In genomic region chr2:45212953-45213635, GRCh38 we compare ENCODE assay signal across 20 cellular contexts.
DNase-seq lines count a peak whose midpoint lies in the region; ATAC-seq and TF ChIP-seq lines count a peak whose summit lies in the region.
"Had no signal": no experiment of that assay in that cellular context is flagged by ENCODE, and none has a peak within 500 bp of the region (broad histone marks: within the 10 kb centered on the region; RNA-seq: fewer than 3 reads in every experiment).

No MANE protein-coding gene starts in this region.

- ATAC-seq in sciatic nerve (peak; percentile 78), GM21390 (IDR thresholded peaks at IDR 0.05; ENCODE audit: unreplicated experiment) (no peak)
- ATAC-seq: A549, HCT116, Panc1 had no signal

- no peak for TF ChIP-seq CTCF in astrocyte of the spinal cord (IDR thresholded peaks at IDR 0.05; ENCODE audit: low read depth, low read length)

- H3K4me3 ChIP-seq in astrocyte of the spinal cord (ENCODE audit: low read depth, low read length), result no peak overlapping the region
- H3K4me3 ChIP-seq: A549 had no signal

- in situ Hi-C loops in astrocyte of the spinal cord (cut with HindIII; ENCODE audit: low sequenced_read_pairs), result no loop called here

- intact Hi-C loops in sciatic nerve (cut with DNase I), result no loop called here

- DNase-seq in ELF-1 (ENCODE audit: low read depth, low spot score), result peak; percentile 28
- peak; percentile 47 for DNase-seq in astrocyte of the spinal cord (ENCODE audit: low read depth, low spot score)
- peak; percentile 37 for DNase-seq in hepatic stellate cell (ENCODE audit: low spot score)
- DNase-seq in sciatic nerve (ENCODE audit: low spot score), result no peak
- DNase-seq in NCI-H446 treated with DMSO at 0.1 percent for 48 hours (lab: John Stamatoyannopoulos, UW), result no peak
- DNase-seq in cerebellum (ENCODE audit: low spot score), result no peak
- DNase-seq: DMS79, Karpas-422, MV-4-11, NCI-H1417, NCI-H1694 treated with DMSO at 0.1 percent for 48 hours, NCI-H2081 treated with DMSO at 0.1 percent for 48 hours, NCI-H2171 treated with DMSO at 0.1 percent for 48 hours, NCI-H69, SIG-M5, SK-N-SH had no signal

Comparison
In these comparisons a context has a peak if more than half of its experiments do, and no peak if none do; other contexts are left out.
1. DNase-seq: peak in ELF-1 (single experiment), astrocyte of the spinal cord (single experiment) and hepatic stellate cell (single experiment); none in sciatic nerve (single experiment), NCI-H446 treated with DMSO at 0.1 percent for 48 hours (single experiment) and cerebellum (single experiment).